10 cellular contexts compared by ENCODE assay signal in genomic region chr2:190415794-190416729, GRCh38. TPM values are rescaled to one million over a fixed set of nuclear protein-coding genes. Genes with fewer than 3 reads are reported as not detected.
DNase-seq lines count a peak whose midpoint lies in the region; ATAC-seq and TF ChIP-seq lines count a peak whose summit lies in the region.
"Had no signal": no experiment of that assay in that cellular context is flagged by ENCODE, and none has a peak within 500 bp of the region (broad histone marks: within the 10 kb centered on the region; RNA-seq: fewer than 3 reads in every experiment).

No MANE protein-coding gene starts in this region.

- no peaks in the 10 kb centered on the region for H3K36me3 ChIP-seq in mesenchymal stem cell (ENCODE audit: control insufficient read depth in 1 of 2, insufficient read depth in 2 of 2, low read depth in 1 of 2, low read length in 2 of 2)
- no peaks in the 10 kb centered on the region for H3K36me3 ChIP-seq in H7 (replicated peaks; ENCODE audit: control insufficient read depth, insufficient read depth, low read length)
- H3K36me3 ChIP-seq: SJSA1 had no signal

- no peak overlapping the region for H4K8ac ChIP-seq in mesenchymal stem cell (ENCODE audit: low read length)

- no peak overlapping the region for H2BK5ac ChIP-seq in mesenchymal stem cell (ENCODE audit: low read depth, low read length, poor library complexity, severe bottlenecking)

- peaks cover 7% of the 10 kb centered on the region for H3K79me1 ChIP-seq in mesenchymal stem cell (replicated peaks; ENCODE audit: low read length, poor library complexity, severe bottlenecking)

- no peak overlapping the region for H3K4ac ChIP-seq in mesenchymal stem cell (ENCODE audit: low read depth in 1 of 2, low read length in 2 of 2)

- ATAC-seq in GM21576 (IDR thresholded peaks at IDR 0.05; ENCODE audit: unreplicated experiment) (peak; percentile 65), SK-N-SH treated with all-trans-retinoic acid at 6 μM for 48 hours (0 out of 3 replicates have a peak, but pooled peaks have one; percentile 35), HG02852 (IDR thresholded peaks at IDR 0.05; ENCODE audit: unreplicated experiment) (no peak)

- no peaks in the 10 kb centered on the region for H3K27me3 ChIP-seq in mesenchymal stem cell (ENCODE audit: control insufficient read depth in 1 of 2, insufficient read depth in 1 of 2, low read length in 2 of 2)
- no peaks in the 10 kb centered on the region for H3K27me3 ChIP-seq in H7 (ENCODE audit: control insufficient read depth, insufficient read depth, low read length)
- H3K27me3 ChIP-seq: SJSA1 had no signal

- H3K18ac ChIP-seq in mesenchymal stem cell (ENCODE audit: low read depth in 1 of 2, low read length in 2 of 2), result no peak overlapping the region

- no peak overlapping the region for H3K4me2 ChIP-seq in mesenchymal stem cell (ENCODE audit: low read length, poor library complexity, severe bottlenecking)
- H3K4me2 ChIP-seq: KMS-11 had no signal

- H3K27ac ChIP-seq in mesenchymal stem cell (ENCODE audit: low read length, poor library complexity, severe bottlenecking), result no peak overlapping the region
- H3K27ac ChIP-seq: KMS-11, SJSA1 had no signal

- no peak overlapping the region for H2BK12ac ChIP-seq in mesenchymal stem cell (ENCODE audit: low read length in 2 of 2)

- no CpG with 5 or more reads among the region's 2 CpGs for WGBS in mesenchymal stem cell

- H3K14ac ChIP-seq in mesenchymal stem cell (ENCODE audit: low read length in 2 of 2), result no peak overlapping the region

- no peak overlapping the region for H3K23ac ChIP-seq in mesenchymal stem cell (ENCODE audit: low read length in 2 of 2)

- no peaks in the 10 kb centered on the region for H3K9me3 ChIP-seq in mesenchymal stem cell (ENCODE audit: control insufficient read depth, low read length)
- H3K9me3 ChIP-seq: SJSA1 had no signal

- no peak overlapping the region for H2AFZ ChIP-seq in mesenchymal stem cell (ENCODE audit: low read depth, low read length)

- H3K4me1 ChIP-seq in mesenchymal stem cell (ENCODE audit: control insufficient read depth, insufficient read depth, low read depth, low read length), result no peaks in the 10 kb centered on the region
- H3K4me1 ChIP-seq: SJSA1 had no signal

- no peak overlapping the region for H4K91ac ChIP-seq in mesenchymal stem cell (ENCODE audit: low read length)

- peak overlapping the region in 1 of 2 experiments; percentile 18 for H3K4me3 ChIP-seq in mesenchymal stem cell (ENCODE audit: insufficient read depth in 1 of 2, low read depth in 1 of 2, low read length in 2 of 2)
- H3K4me3 ChIP-seq in H7 (ENCODE audit: insufficient read depth, low read depth, low read length), result no peak overlapping the region
- H3K4me3 ChIP-seq: SJSA1 had no signal

- no peak overlapping the region for H2BK120ac ChIP-seq in mesenchymal stem cell (ENCODE audit: low read depth, low read length)

- no peak overlapping the region for H2AK5ac ChIP-seq in mesenchymal stem cell (ENCODE audit: low read length, severe bottlenecking)

- no peak overlapping the region for H2BK15ac ChIP-seq in mesenchymal stem cell (ENCODE audit: low read depth, poor library complexity, severe bottlenecking)

- DNase-seq in DMS 273 treated with DMSO at 0.1 percent for 48 hours (lab: John Stamatoyannopoulos, UW), result peak; percentile 87
- DNase-seq in mesenchymal stem cell, result no peak
- DNase-seq in AG20443 (ENCODE audit: low spot score), result no peak
- no peak for DNase-seq in NCI-H748 treated with DMSO at 0.1 percent for 48 hours (lab: John Stamatoyannopoulos, UW)
- no peak for DNase-seq in H7

- peak overlapping the region; percentile 50 for H3K9ac ChIP-seq in mesenchymal stem cell (ENCODE audit: low read length)
- H3K9ac ChIP-seq: KMS-11 had no signal

TF ChIP-seq in SK-N-SH treated with all-trans-retinoic acid at 6 μM for 48 hours, 23 proteins besides CTCF, POLR2A, EP300 and RAD21:
- TF ChIP-seq POU6F1 (CRISPR knock-in tag; IDR thresholded peaks at IDR 0.05; ENCODE audit: borderline replicate concordance, low read depth), result no peak
- TF ChIP-seq CREB5 (CRISPR knock-in tag; IDR thresholded peaks at IDR 0.05; ENCODE audit: low read depth), result no peak
- TF ChIP-seq ISL1 (CRISPR knock-in tag; IDR thresholded peaks at IDR 0.05), result 0 out of 2 replicates have a peak, but pooled peaks have one; percentile 11

RNA-seq across cellular contexts. Expression of gene MFSD6, which starts 7.9 kb away (rescaled TPM):
- polyA plus RNA-seq in mesenchymal stem cell (2013, experiment 1 of 2), result 2.1 TPM
- 2.3 TPM for polyA plus RNA-seq in mesenchymal stem cell (2013, experiment 2 of 2)
- 0.63 and 1.6 TPM in 2 replicates for total RNA-seq in H7 (2014; rRNA removed; shearing (Covaris generic))
